ENCODE assay signal across 12 cellular contexts in the genomic region with DNA sequence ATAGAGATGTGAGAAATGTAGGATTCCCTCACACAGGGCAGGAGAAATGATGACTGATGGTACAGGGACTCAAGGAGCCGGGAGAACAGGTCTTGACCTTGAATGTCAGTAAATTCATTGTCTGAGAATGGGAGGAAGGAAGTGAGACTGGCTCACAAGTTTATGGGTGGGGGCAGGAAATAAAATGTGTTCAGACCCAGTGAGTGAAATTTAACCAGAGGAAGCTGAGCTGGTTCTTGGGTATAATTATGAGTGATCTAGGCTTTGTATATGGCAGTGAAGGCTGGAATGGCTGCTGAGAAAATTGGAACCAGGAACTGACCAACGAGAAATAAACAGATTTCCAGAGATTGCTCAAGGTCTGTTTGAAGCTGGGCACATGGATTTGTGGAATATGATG. TPM values are rescaled to one million over a fixed set of nuclear protein-coding genes. Genes with fewer than 3 reads are reported as not detected.
A peak's percentile ranks its signal among the peaks of the same experiment; 100 is the strongest.
DNase-seq lines count a peak whose midpoint lies in the region; ATAC-seq and TF ChIP-seq lines count a peak whose summit lies in the region.
"Had no signal": no experiment of that assay in that cellular context is flagged by ENCODE, and none has a peak within 500 bp of the region (broad histone marks: within the 10 kb centered on the region; RNA-seq: fewer than 3 reads in every experiment).

No MANE protein-coding gene starts in this region.

- no peaks in the 10 kb centered on the region for H3K79me2 ChIP-seq in Loucy (ENCODE audit: insufficient read depth, low read length)

- H3K4me1 ChIP-seq in BLaER1 = peaks cover 9% of the 10 kb centered on the region
- H3K4me1 ChIP-seq in Loucy (ENCODE audit: insufficient read depth, low read length, poor library complexity, severe bottlenecking) = no peaks in the 10 kb centered on the region
- H3K4me1 ChIP-seq in colonic mucosa = peaks cover 11% of the 10 kb centered on the region
- H3K4me1 ChIP-seq in prostate gland (replicated peaks) = no peaks in the 10 kb centered on the region

- no peaks in the 10 kb centered on the region for H3K9me3 ChIP-seq in BLaER1
- no peaks in the 10 kb centered on the region; the same call in 1 of the 2 replicates for H3K9me3 ChIP-seq in Loucy (ENCODE audit: insufficient read depth, low read depth, low read length)
- no peaks in the 10 kb centered on the region for H3K9me3 ChIP-seq in colonic mucosa
- H3K9me3 ChIP-seq in prostate gland = no peaks in the 10 kb centered on the region

- H3K9me3 Mint-ChIP-seq in activated CD8-positive, alpha-beta memory T cell treated with anti-CD3 and anti-CD28 coated beads, Interleukin-2, amount 10 ng/mL, durations not matched to agents 7 days and 5 days (ENCODE audit: low read depth) = peaks cover 8% of the 10 kb centered on the region

- H3K4me3 Mint-ChIP-seq in activated CD8-positive, alpha-beta memory T cell treated with anti-CD3 and anti-CD28 coated beads, Interleukin-2, amount 10 ng/mL, durations not matched to agents 7 days and 5 days = no peak overlapping the region
- H3K4me3 Mint-ChIP-seq: activated CD4-positive, alpha-beta T cell treated with anti-CD3 and anti-CD28 coated beads, Interleukin-2, amount 10 ng/mL, durations not matched to agents 24 days and 14 days had no signal

- H3F3A ChIP-seq in Loucy (ENCODE audit: low read depth) = no peaks in the 10 kb centered on the region

- H3K36me3 ChIP-seq in BLaER1 (no peaks in the 10 kb centered on the region), Loucy (ENCODE audit: insufficient read depth, low read length) (no peaks in the 10 kb centered on the region), colonic mucosa (no peaks in the 10 kb centered on the region), prostate gland (no peaks in the 10 kb centered on the region)

- no peaks in the 10 kb centered on the region for H3K27me3 Mint-ChIP-seq in activated CD8-positive, alpha-beta memory T cell treated with anti-CD3 and anti-CD28 coated beads, Interleukin-2, amount 10 ng/mL, durations not matched to agents 7 days and 5 days
- H3K27me3 Mint-ChIP-seq: activated CD4-positive, alpha-beta T cell treated with anti-CD3 and anti-CD28 coated beads, Interleukin-2, amount 10 ng/mL, durations not matched to agents 24 days and 14 days had no signal

- H2AFZ ChIP-seq in Loucy (ENCODE audit: low read length) = 0 out of 2 replicates have a peak overlapping the region, but pooled peaks have one; percentile 49

- H3K27ac ChIP-seq in BLaER1 (no peak overlapping the region), colonic mucosa (peak overlapping the region; percentile 40), prostate gland (no peak overlapping the region)

- H3K4me1 Mint-ChIP-seq in activated CD8-positive, alpha-beta memory T cell treated with anti-CD3 and anti-CD28 coated beads, Interleukin-2, amount 10 ng/mL, durations not matched to agents 7 days and 5 days = peaks cover 4% of the 10 kb centered on the region

- H3K27me3 ChIP-seq in BLaER1 = no peaks in the 10 kb centered on the region
- no peaks in the 10 kb centered on the region for H3K27me3 ChIP-seq in Loucy (ENCODE audit: insufficient read depth, low read length, poor library complexity, severe bottlenecking)
- no peaks in the 10 kb centered on the region for H3K27me3 ChIP-seq in colonic mucosa
- H3K27me3 ChIP-seq in prostate gland (replicated peaks; ENCODE audit: insufficient read depth) = no peaks in the 10 kb centered on the region

- DNase-seq in colonic mucosa = peak; percentile 64
- peak; percentile 24 to 98 for DNase-seq in lung microvascular endothelial cell (ENCODE audit: low read depth in 2 of 2)
- DNase-seq in prostate gland (ENCODE audit: low spot score) = no peak
- DNase-seq in activated CD8-positive, alpha-beta memory T cell treated with anti-CD3 and anti-CD28 coated beads, Interleukin-2, amount 10 ng/mL, durations not matched to agents 7 days and 5 days = no peak
- DNase-seq: activated CD4-positive, alpha-beta T cell treated with anti-CD3 and anti-CD28 coated beads, Interleukin-2, amount 10 ng/mL, durations not matched to agents 24 days and 14 days; NCI-H1092 treated with DMSO at 0.1 percent for 48 hours; OCI-M1 had no signal

- H3K9ac ChIP-seq in BLaER1 (no peak overlapping the region), Loucy (ENCODE audit: low read depth, low read length, poor library complexity, severe bottlenecking) (no peak overlapping the region), colonic mucosa (ENCODE audit: low read depth in 2 of 2, low read length in 2 of 2) (no peak overlapping the region)

- H3K4me3 ChIP-seq in BLaER1 (no peak overlapping the region), Loucy (ENCODE audit: low read length, poor library complexity, severe bottlenecking) (no peak overlapping the region), colonic mucosa (no peak overlapping the region), prostate gland (no peak overlapping the region)

- intact Hi-C loops in colonic mucosa (cut with DNase I) (no loop called here), prostate gland (cut with DNase I) (no loop called here)

- H3K36me3 Mint-ChIP-seq in activated CD8-positive, alpha-beta memory T cell treated with anti-CD3 and anti-CD28 coated beads, Interleukin-2, amount 10 ng/mL, durations not matched to agents 7 days and 5 days = no peaks in the 10 kb centered on the region

- TF ChIP-seq POLR2A in prostate gland (IDR thresholded peaks at IDR 0.05) = no peak

- no peak for ATAC-seq in HG02885 (IDR thresholded peaks at IDR 0.05; ENCODE audit: poor library complexity, unreplicated experiment)
- no peak for ATAC-seq in GM21447 (IDR thresholded peaks at IDR 0.05; ENCODE audit: unreplicated experiment)
- no peak for ATAC-seq in activated CD8-positive, alpha-beta memory T cell treated with anti-CD3 and anti-CD28 coated beads, Interleukin-2, amount 10 ng/mL, durations not matched to agents 7 days and 5 days

- H3K27ac Mint-ChIP-seq in activated CD8-positive, alpha-beta memory T cell treated with anti-CD3 and anti-CD28 coated beads, Interleukin-2, amount 10 ng/mL, durations not matched to agents 7 days and 5 days = no peak overlapping the region
- H3K27ac Mint-ChIP-seq: activated CD4-positive, alpha-beta T cell treated with anti-CD3 and anti-CD28 coated beads, Interleukin-2, amount 10 ng/mL, durations not matched to agents 24 days and 14 days had no signal

- CTCF ChIA-PET in activated CD8-positive, alpha-beta memory T cell treated with anti-CD3 and anti-CD28 coated beads, Interleukin-2, amount 10 ng/mL, durations not matched to agents 7 days and 5 days (lab: Charles Lee) = no interaction called here

- no peak for TF ChIP-seq CTCF in Loucy (conservative IDR thresholded peaks at IDR 0.05; ENCODE audit: low read length)
- no peak for TF ChIP-seq CTCF in colonic mucosa (IDR thresholded peaks at IDR 0.05)
- no peak for TF ChIP-seq CTCF in prostate gland (IDR thresholded peaks at IDR 0.05)

- H3K4me2 ChIP-seq in BLaER1 (peak overlapping the region; percentile 22), Loucy (ENCODE audit: low read depth, low read length, poor library complexity, severe bottlenecking) (peak overlapping the region; percentile 16)

- no peaks in the 10 kb centered on the region for H4K20me1 ChIP-seq in BLaER1
- no peaks in the 10 kb centered on the region for H4K20me1 ChIP-seq in Loucy (ENCODE audit: insufficient read depth, low read length, poor library complexity, severe bottlenecking)

- WGBS in prostate gland = 44% methylated on average over 2 of the region's 2 CpGs

- no peaks in the 10 kb centered on the region for H3K9me2 ChIP-seq in Loucy (replicated peaks; ENCODE audit: low read depth, low read length)

RNA-seq across cellular contexts. Expression of gene IGSF23, which starts 6.3 kb away (rescaled TPM):
- not detected for total RNA-seq in colonic mucosa
- 0.22 TPM in 1 of 2 replicates, not detected in the other for total RNA-seq in lung microvascular endothelial cell
- total RNA-seq in prostate gland = not detected
- total RNA-seq in activated CD8-positive, alpha-beta memory T cell treated with anti-CD3 and anti-CD28 coated beads, Interleukin-2, amount 10 ng/mL, durations not matched to agents 7 days and 5 days = not detected
- total RNA-seq: activated CD4-positive, alpha-beta T cell treated with anti-CD3 and anti-CD28 coated beads, Interleukin-2, amount 10 ng/mL, durations not matched to agents 24 days and 14 days; urinary bladder had no signal

RNA-seq across cellular contexts. Expression of gene PVR, which starts 36.7 kb away (rescaled TPM):
- total RNA-seq in colonic mucosa (10 to 100 TPM; 44.7 to 54.6 TPM), lung microvascular endothelial cell (54.9 and 69.4 TPM in 2 replicates), prostate gland (10 to 100 TPM; 30.1 to 35.6 TPM)
- total RNA-seq in activated CD8-positive, alpha-beta memory T cell treated with anti-CD3 and anti-CD28 coated beads, Interleukin-2, amount 10 ng/mL, durations not matched to agents 7 days and 5 days = 1 to 10 TPM; 2.4 to 7.8 TPM

Comparison
In these comparisons a context has a peak if more than half of its experiments do, and no peak if none do; other contexts are left out.
1. DNase-seq: peak in colonic mucosa (single experiment) and lung microvascular endothelial cell (2 of 2); none in prostate gland (single experiment) and activated CD8-positive, alpha-beta memory T cell treated with anti-CD3 and anti-CD28 coated beads, Interleukin-2, amount 10 ng/mL, durations not matched to agents 7 days and 5 days (single experiment).